In the genomic region with DNA sequence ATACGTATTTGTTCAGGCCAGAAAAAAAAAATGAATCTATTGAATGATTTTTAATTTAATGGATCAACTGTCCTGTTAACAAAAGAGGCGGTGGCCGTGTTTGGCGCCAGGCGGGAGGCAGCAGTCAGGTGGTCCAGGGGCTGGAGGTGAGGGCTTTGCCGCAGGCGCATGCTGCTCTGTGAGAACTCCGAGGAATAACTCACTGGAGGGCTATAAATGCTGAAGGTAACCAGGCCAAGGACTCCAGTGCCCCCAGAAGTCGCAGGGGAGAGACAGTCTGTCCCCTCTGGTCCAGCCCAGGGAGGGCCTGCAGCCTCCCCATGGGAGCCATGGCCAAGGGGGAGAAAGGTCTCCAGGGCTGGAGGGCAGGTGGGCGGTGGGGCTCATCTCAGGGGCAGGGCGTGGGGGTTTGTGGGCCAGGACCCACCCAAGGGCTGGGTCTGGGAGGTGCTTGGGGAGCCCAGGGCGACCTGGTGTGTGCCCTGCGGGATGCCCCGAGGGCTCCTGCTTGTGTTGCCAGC, we compare ENCODE assay signal across 8 cellular contexts. TPM values are rescaled to one million over a fixed set of nuclear protein-coding genes. Genes with fewer than 3 reads are reported as not detected.
DNase-seq lines count a peak whose midpoint lies in the region; ATAC-seq and TF ChIP-seq lines count a peak whose summit lies in the region.

No MANE protein-coding gene starts in this region.

- DNase-seq in CD14-positive monocyte (ENCODE audit: low spot score): no peak
- peak; percentile 65 for DNase-seq in NCI-H345 treated with DMSO at 0.1 percent for 48 hours (lab: John Stamatoyannopoulos, UW; ENCODE audit: unreplicated experiment)
- DNase-seq in osteoblast (ENCODE audit: insufficient read length, low spot score, missing footprints): peak; percentile 85
- DNase-seq in glomerular visceral epithelial cell (ENCODE audit: extremely low spot score): no peak
- DNase-seq in foreskin keratinocyte: no peak

- 57 to 62% methylated on average over 14 of the region's 14 CpGs for WGBS in esophagus, 2 donors

- peak overlapping the region; percentile 86 for H3K4me2 ChIP-seq in osteoblast (ENCODE audit: insufficient read depth, low read length)

- H3K4me1 Mint-ChIP-seq in CD14-positive monocyte: peaks cover 42% of the 10 kb centered on the region

- peak overlapping the region in 5 of 7 donors; percentile 41 to 87 (median 80) for H3K27ac Mint-ChIP-seq in CD14-positive monocyte

- H3K36me3 Mint-ChIP-seq in CD14-positive monocyte: peaks cover 11 to 13% of the 10 kb centered on the region in 2 donors

- H3K4me3 ChIP-seq in esophagus (ENCODE audit: low read depth in 1 of 2, low read length in 2 of 2) (peak overlapping the region in 1 of 2 donors; percentile 64), osteoblast (ENCODE audit: insufficient read depth, low read length) (peak overlapping the region; percentile 85)

- H3K9me3 ChIP-seq in esophagus (ENCODE audit: control insufficient read depth in 2 of 2, insufficient read depth in 1 of 2, low read depth in 1 of 2, low read length in 1 of 2) (no peaks in the 10 kb centered on the region), osteoblast (ENCODE audit: low read depth, low read length) (no peaks in the 10 kb centered on the region)

- H3K27ac ChIP-seq in esophagus (ENCODE audit: low read depth in 2 of 2, low read length in 1 of 2): peak overlapping the region; percentile 34 to 93
- H3K27ac ChIP-seq in osteoblast (ENCODE audit: low read depth, low read length): no peak overlapping the region
- H3K27ac ChIP-seq in foreskin keratinocyte: no peak overlapping the region

- no peaks in the 10 kb centered on the region for H3K27me3 ChIP-seq in esophagus (ENCODE audit: control insufficient read depth in 1 of 2, insufficient read depth in 2 of 2, low read length in 2 of 2)
- no peaks in the 10 kb centered on the region for H3K27me3 ChIP-seq in osteoblast (ENCODE audit: insufficient read depth, low read length)
- peaks cover 7% of the 10 kb centered on the region for H3K27me3 ChIP-seq in foreskin keratinocyte

- H3K9me3 Mint-ChIP-seq in CD14-positive monocyte: peaks cover 0 to 2% (median 0%) of the 10 kb centered on the region in 7 donors

- H3K36me3 ChIP-seq in esophagus (ENCODE audit: control insufficient read depth in 2 of 2, insufficient read depth in 2 of 2, low read length in 1 of 2): peaks cover 0 to 3% of the 10 kb centered on the region in 2 donors
- no peaks in the 10 kb centered on the region for H3K36me3 ChIP-seq in osteoblast (ENCODE audit: insufficient read depth, low read length)

- H3K4me1 ChIP-seq in esophagus (ENCODE audit: control insufficient read depth in 2 of 2, insufficient read depth in 2 of 2, low read length in 1 of 2) (peaks cover 6 to 33% of the 10 kb centered on the region in 2 donors), osteoblast (ENCODE audit: insufficient read depth, low read length) (peaks cover 22% of the 10 kb centered on the region), foreskin keratinocyte (no peaks in the 10 kb centered on the region)

- no peak for TF ChIP-seq CTCF in CD14-positive monocyte (IDR thresholded peaks at IDR 0.05)
- TF ChIP-seq CTCF in osteoblast (IDR thresholded peaks at IDR 0.05; ENCODE audit: extremely low read depth, low read depth, low read length): no peak
- no peak for TF ChIP-seq CTCF in foreskin keratinocyte (conservative IDR thresholded peaks at IDR 0.05)

- ATAC-seq in foreskin keratinocyte (no peak), GM19395 (IDR thresholded peaks at IDR 0.05; ENCODE audit: unreplicated experiment) (no peak), HG03469 (IDR thresholded peaks at IDR 0.05; ENCODE audit: unreplicated experiment) (no peak)

- intact Hi-C loops in CD14-positive monocyte (cut with micrococcal nuclease): no loop called here

- H4K20me1 ChIP-seq in osteoblast (ENCODE audit: insufficient read depth, low read length): no peaks in the 10 kb centered on the region

- H3K4me3 Mint-ChIP-seq in CD14-positive monocyte: peak overlapping the region; percentile 84 to 88

- H3K27me3 Mint-ChIP-seq in CD14-positive monocyte (ENCODE audit: low read depth in 3 of 3): peaks cover 19 to 48% (median 21%) of the 10 kb centered on the region in 3 donors

- no peak overlapping the region for H2AFZ ChIP-seq in osteoblast (ENCODE audit: low read length)

- peaks cover 51% of the 10 kb centered on the region for H3K79me2 ChIP-seq in osteoblast (ENCODE audit: insufficient read depth, low read length)

RNA-seq across cellular contexts. Expression of a gene that starts 7.1 kb away (rescaled TPM):
- under 1 TPM; 0.11 to 0.27 TPM for polyA plus RNA-seq in CD14-positive monocyte
- polyA plus RNA-seq in esophagus: 1 to 10 TPM; 3.0 to 9.1 TPM
- 11.2 and 11.5 TPM in 2 replicates for total RNA-seq in osteoblast
- 4.4 and 5.6 TPM in 2 replicates for total RNA-seq in foreskin keratinocyte
- polyA plus RNA-seq in foreskin keratinocyte: 1.7 and 2.2 TPM in 2 replicates

Comparison
In these comparisons a context has a peak if more than half of its experiments do, and no peak if none do; other contexts are left out.
1. DNase-seq: peak in NCI-H345 treated with DMSO at 0.1 percent for 48 hours (single experiment) and osteoblast (single experiment); none in CD14-positive monocyte (single experiment), glomerular visceral epithelial cell (single experiment) and foreskin keratinocyte (0 of 2).
2. H3K27ac ChIP-seq: peak in esophagus (2 of 2); none in osteoblast (single experiment) and foreskin keratinocyte (single experiment).